In genomic region chr18:22432672-22433137, GRCh38 we compare ENCODE assay signal across 11 cellular contexts. TPM values are rescaled to one million over a fixed set of nuclear protein-coding genes. Genes with fewer than 3 reads are reported as not detected.
DNase-seq lines count a peak whose midpoint lies in the region; ATAC-seq and TF ChIP-seq lines count a peak whose summit lies in the region.
"Had no signal": no experiment of that assay in that cellular context is flagged by ENCODE, and none has a peak within 500 bp of the region (broad histone marks: within the 10 kb centered on the region; RNA-seq: fewer than 3 reads in every experiment).

No MANE protein-coding gene starts in this region.

- TF ChIP-seq CTCF in HFF-Myc (IDR thresholded peaks at IDR 0.05; ENCODE audit: low read depth, low read length, missing control alignments) (no peak), astrocyte of the cerebellum (IDR thresholded peaks at IDR 0.05; ENCODE audit: low read depth, low read length, missing control alignments) (no peak), testis (IDR thresholded peaks at IDR 0.05) (no peak)

- H3K27me3 ChIP-seq in testis: no peaks in the 10 kb centered on the region

- H3K36me3 ChIP-seq in testis (ENCODE audit: low read depth, missing control alignments): no peaks in the 10 kb centered on the region
- H3K36me3 ChIP-seq: esophagus squamous epithelium had no signal

- H3K4me1 ChIP-seq in testis: no peaks in the 10 kb centered on the region

- no peak for TF ChIP-seq POLR2A in testis (IDR thresholded peaks at IDR 0.05)

- H3K9me3 ChIP-seq in testis: no peaks in the 10 kb centered on the region
- H3K9me3 ChIP-seq: esophagus squamous epithelium had no signal

- intact Hi-C loops in testis (cut with DNase I; ENCODE audit: low total_unique reads): no loop called here

- in situ Hi-C loops in astrocyte of the cerebellum (cut with HindIII; ENCODE audit: low sequenced_read_pairs): no loop called here

- no peak for ATAC-seq in GM18519 (IDR thresholded peaks at IDR 0.05; ENCODE audit: low FRiP score, unreplicated experiment)
- ATAC-seq: activated CD8-positive, alpha-beta T cell treated with anti-CD3 and anti-CD28 coated beads for 36 hours had no signal

- peak; percentile 61 for DNase-seq in HFF-Myc (ENCODE audit: extremely low read depth, low read depth)
- DNase-seq in astrocyte of the cerebellum (ENCODE audit: low read depth): peak; percentile 68
- DNase-seq in iris pigment epithelial cell (ENCODE audit: low read depth): peak; percentile 94
- peak; percentile 32 for DNase-seq in testis
- no peak for DNase-seq in activated CD8-positive, alpha-beta memory T cell treated with anti-CD3 and anti-CD28 coated beads for 24 hours
- no peak for DNase-seq in COLO668 (lab: John Stamatoyannopoulos, UW; ENCODE audit: unreplicated experiment)
- DNase-seq in NCI-H524 (lab: John Stamatoyannopoulos, UW): no peak
- DNase-seq: activated CD8-positive, alpha-beta T cell treated with anti-CD3 and anti-CD28 coated beads for 36 hours; esophagus squamous epithelium; NCI-H510A had no signal

- no peak overlapping the region for H3K27ac ChIP-seq in testis

- 27 to 28% methylated on average over 12 of the region's 12 CpGs for WGBS in testis, 2 donors

- H3K4me3 ChIP-seq in HFF-Myc (replicated peaks; ENCODE audit: low read depth, low read length) (no peak overlapping the region), astrocyte of the cerebellum (ENCODE audit: low read depth, low read length) (no peak overlapping the region), testis (no peak overlapping the region)

RNA-seq across cellular contexts. Expression of gene CTAGE1, which starts 15.0 kb away (rescaled TPM):
- total RNA-seq in testis: 10 to 100 TPM in 1 of 2 donors, 1 to 10 TPM in 1; 4.2 to 19.6 TPM
- 5.2 TPM for polyA plus RNA-seq in testis (ENCODE audit: insufficient read depth, low read depth, low replicate concordance)
- total RNA-seq: activated CD8-positive, alpha-beta T cell treated with anti-CD3 and anti-CD28 coated beads for 36 hours; esophagus squamous epithelium had no signal

Comparison
In these comparisons a context has a peak if more than half of its experiments do, and no peak if none do; other contexts are left out.
1. DNase-seq: peak in HFF-Myc (single experiment), astrocyte of the cerebellum (single experiment), iris pigment epithelial cell (single experiment) and testis (single experiment); none in activated CD8-positive, alpha-beta memory T cell treated with anti-CD3 and anti-CD28 coated beads for 24 hours (single experiment), COLO668 (single experiment) and NCI-H524 (0 of 2).